In the genomic region with DNA sequence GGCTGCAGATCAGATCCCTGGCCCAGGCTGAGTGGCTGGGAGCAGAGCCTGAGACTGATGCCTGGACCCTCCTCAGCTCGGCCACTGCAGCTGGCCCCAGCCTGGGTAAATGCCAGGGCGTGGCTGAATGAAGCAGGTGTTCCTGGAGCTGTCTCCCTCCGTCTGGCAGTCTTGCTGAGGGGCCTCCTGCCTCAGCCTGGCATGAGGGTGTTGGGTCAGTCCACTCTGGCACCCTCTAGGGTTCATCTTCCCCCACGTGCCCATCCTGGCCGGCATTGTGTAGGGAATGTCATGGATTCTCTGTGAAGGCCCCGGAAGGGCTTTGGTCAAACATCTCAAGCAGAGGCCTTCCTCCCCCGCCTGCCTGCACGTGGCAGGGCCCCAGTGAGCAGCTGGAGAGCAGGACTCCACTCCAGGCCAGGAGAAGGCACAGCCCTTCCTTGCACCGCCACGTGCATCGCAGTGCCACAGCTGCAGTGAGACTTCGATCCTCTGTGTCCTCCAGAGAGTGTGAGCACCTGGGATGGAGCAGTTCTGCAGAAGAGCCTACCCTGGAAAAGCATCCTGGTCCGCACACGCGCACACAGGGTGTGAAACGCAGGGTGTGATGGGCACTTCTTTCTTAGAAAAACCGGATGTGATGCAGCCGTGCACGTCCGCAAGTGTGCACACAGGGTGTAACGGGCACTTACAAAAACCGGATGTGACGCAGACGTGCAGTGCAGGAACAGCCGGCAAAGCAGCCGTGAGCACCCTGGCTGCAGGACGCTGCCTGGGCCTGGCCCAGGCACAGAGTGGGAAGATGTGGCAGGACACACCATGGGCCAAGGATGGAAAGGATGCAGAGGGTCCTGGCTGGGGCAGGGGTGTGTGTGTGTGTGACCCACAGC, we compare ENCODE assay signal across 28 cellular contexts. TPM values are rescaled to one million over a fixed set of nuclear protein-coding genes. Genes with fewer than 3 reads are reported as not detected.
DNase-seq lines count a peak whose midpoint lies in the region; ATAC-seq and TF ChIP-seq lines count a peak whose summit lies in the region.
"Had no signal": no experiment of that assay in that cellular context is flagged by ENCODE, and none has a peak within 500 bp of the region (broad histone marks: within the 10 kb centered on the region; RNA-seq: fewer than 3 reads in every experiment).

No MANE protein-coding gene starts in this region.

- intact Hi-C loops in activated CD8-positive, alpha-beta T cell treated with anti-CD3 and anti-CD28 coated beads for 36 hours (cut with micrococcal nuclease), result no loop called here
- intact Hi-C loops in esophagus muscularis mucosa (cut with DNase I) (no loop called here), colonic mucosa (cut with DNase I) (no loop called here)

- H3K27ac ChIP-seq in esophagus muscularis mucosa (replicated peaks in 1 of 4) (no peak overlapping the region), colonic mucosa (no peak overlapping the region)
- H3K27ac ChIP-seq: cardiac muscle cell, dorsolateral prefrontal cortex, epithelial cell of prostate, prostate gland, skin epidermis had no signal

- H3K27me3 Mint-ChIP-seq in activated CD8-positive, alpha-beta T cell treated with anti-CD3 and anti-CD28 coated beads, Interleukin-2, amount 10 ng/mL, durations not matched to agents 7 days and 5 days (ENCODE audit: low read depth), result no peaks in the 10 kb centered on the region
- H3K27me3 Mint-ChIP-seq in activated CD8-positive, alpha-beta T cell treated with anti-CD3 and anti-CD28 coated beads for 36 hours, result no peaks in the 10 kb centered on the region
- H3K27me3 Mint-ChIP-seq in stimulated activated naive B cell treated with anti-CD40 and anti-IgM and Interleukin-4, amounts not matched to agents 10 μg/mL and 1 μg/mL and 100 μg/mL, for 72 hours, result peaks cover 22 to 47% of the 10 kb centered on the region in 2 donors

- H3K36me3 ChIP-seq in esophagus muscularis mucosa (no peaks in the 10 kb centered on the region), colonic mucosa (no peaks in the 10 kb centered on the region)
- H3K36me3 ChIP-seq: cardiac muscle cell, prostate gland had no signal

- no peak for TF ChIP-seq CTCF in activated CD8-positive, alpha-beta T cell treated with anti-CD3 and anti-CD28 coated beads for 36 hours (IDR thresholded peaks at IDR 0.05)
- TF ChIP-seq CTCF in esophagus muscularis mucosa (IDR thresholded peaks at IDR 0.05) (no peak), colonic mucosa (IDR thresholded peaks at IDR 0.05) (no peak), GM13976 (IDR thresholded peaks at IDR 0.05; ENCODE audit: borderline replicate concordance, control extremely low read depth, extremely low read depth, insufficient read depth, missing control alignments) (no peak)

- H3K9me3 Mint-ChIP-seq in activated CD8-positive, alpha-beta T cell treated with anti-CD3 and anti-CD28 coated beads, Interleukin-2, amount 10 ng/mL, durations not matched to agents 7 days and 5 days (ENCODE audit: insufficient read depth), result no peaks in the 10 kb centered on the region
- peaks cover 2% of the 10 kb centered on the region for H3K9me3 Mint-ChIP-seq in activated CD8-positive, alpha-beta T cell treated with anti-CD3 and anti-CD28 coated beads for 36 hours
- H3K9me3 Mint-ChIP-seq in stimulated activated naive B cell treated with anti-CD40 and anti-IgM and Interleukin-4, amounts not matched to agents 10 μg/mL and 1 μg/mL and 100 μg/mL, for 72 hours, result peaks cover 3 to 7% of the 10 kb centered on the region in 2 donors
- H3K9me3 Mint-ChIP-seq: activated T-helper 2 cell treated with anti-CD3 and anti-CD28 coated beads, Interferon-gamma antibody, Interleukin-2, Interleukin-4, amounts not matched to agents 10 μg/mL and 5 μg/mL and 100 μg/mL, durations not matched to agents 14 hours and 24 hours and 36 hours had no signal

- WGBS in esophagus muscularis mucosa, result 83% methylated on average over 20 of the region's 27 CpGs

- H3K27ac Mint-ChIP-seq in activated CD8-positive, alpha-beta T cell treated with anti-CD3 and anti-CD28 coated beads, Interleukin-2, amount 10 ng/mL, durations not matched to agents 7 days and 5 days, result no peak overlapping the region
- no peak overlapping the region for H3K27ac Mint-ChIP-seq in activated CD8-positive, alpha-beta T cell treated with anti-CD3 and anti-CD28 coated beads for 36 hours
- peak overlapping the region; percentile 28 for H3K27ac Mint-ChIP-seq in stimulated activated naive B cell treated with anti-CD40 and anti-IgM and Interleukin-4, amounts not matched to agents 10 μg/mL and 1 μg/mL and 100 μg/mL, for 72 hours
- H3K27ac Mint-ChIP-seq: activated B cell treated with CpG ODN at 0.5 μM for 24 hours; activated T-helper 2 cell treated with anti-CD3 and anti-CD28 coated beads, Interferon-gamma antibody, Interleukin-2, Interleukin-4, amounts not matched to agents 10 μg/mL and 5 μg/mL and 100 μg/mL, durations not matched to agents 14 hours and 24 hours and 36 hours; nephron progenitor cell had no signal

- peaks cover 0 to 39% (median 0%) of the 10 kb centered on the region in 4 donors for H3K27me3 ChIP-seq in esophagus muscularis mucosa
- H3K27me3 ChIP-seq in colonic mucosa, result no peaks in the 10 kb centered on the region
- H3K27me3 ChIP-seq: cardiac muscle cell had no signal

- no peak overlapping the region for H3K4me3 Mint-ChIP-seq in activated CD8-positive, alpha-beta T cell treated with anti-CD3 and anti-CD28 coated beads, Interleukin-2, amount 10 ng/mL, durations not matched to agents 7 days and 5 days
- no peak overlapping the region for H3K4me3 Mint-ChIP-seq in activated CD8-positive, alpha-beta T cell treated with anti-CD3 and anti-CD28 coated beads for 36 hours
- no peak overlapping the region for H3K4me3 Mint-ChIP-seq in stimulated activated naive B cell treated with anti-CD40 and anti-IgM and Interleukin-4, amounts not matched to agents 10 μg/mL and 1 μg/mL and 100 μg/mL, for 72 hours
- H3K4me3 Mint-ChIP-seq: activated B cell treated with CpG ODN at 0.5 μM for 24 hours, CD14-positive monocyte, nephron progenitor cell had no signal

- H3K4me1 ChIP-seq in esophagus muscularis mucosa (no peaks in the 10 kb centered on the region), colonic mucosa (no peaks in the 10 kb centered on the region)
- H3K4me1 ChIP-seq: prostate gland had no signal

- H3K9ac ChIP-seq in colonic mucosa (ENCODE audit: low read depth in 2 of 2, low read length in 2 of 2), result no peak overlapping the region

- DNase-seq in activated CD8-positive, alpha-beta T cell treated with anti-CD3 and anti-CD28 coated beads, Interleukin-2, amount 10 ng/mL, durations not matched to agents 7 days and 5 days, result peak; percentile 10
- DNase-seq in activated CD8-positive, alpha-beta T cell treated with anti-CD3 and anti-CD28 coated beads for 36 hours, result no peak
- DNase-seq in NCI-H748 (lab: John Stamatoyannopoulos, UW; ENCODE audit: unreplicated experiment) (peak; percentile 62), esophagus muscularis mucosa (ENCODE audit: extremely low spot score) (peak; percentile 64), colonic mucosa (no peak), G401 (ENCODE audit: low spot score) (no peak), GM13976 (ENCODE audit: low spot score) (no peak)
- no peak for DNase-seq in stimulated activated naive B cell treated with anti-CD40 and anti-IgM and Interleukin-4, amounts not matched to agents 10 μg/mL and 1 μg/mL and 100 μg/mL, for 72 hours
- DNase-seq: activated B cell treated with CpG ODN at 0.5 μM for 24 hours; DMS79; dorsolateral prefrontal cortex; kidney glomerular epithelial cell; NCI-H1930; NCI-H510A; nephron progenitor cell; OCI-M1; stimulated activated CD4-positive, alpha-beta T cell treated with anti-CD3 and anti-CD28 coated beads, Interleukin-4, amount 100 ng/mL, for 1 hour had no signal

- peaks cover 0 to 11% (median 5%) of the 10 kb centered on the region in 4 donors for H3K9me3 ChIP-seq in esophagus muscularis mucosa
- H3K9me3 ChIP-seq in colonic mucosa, result no peaks in the 10 kb centered on the region
- H3K9me3 ChIP-seq: prostate gland had no signal

- H3K4me3 ChIP-seq in esophagus muscularis mucosa (no peak overlapping the region), colonic mucosa (no peak overlapping the region)
- H3K4me3 ChIP-seq: cardiac muscle cell, dorsolateral prefrontal cortex, prostate gland, skin epidermis had no signal

- CTCF ChIA-PET in activated CD8-positive, alpha-beta T cell treated with anti-CD3 and anti-CD28 coated beads, Interleukin-2, amount 10 ng/mL, durations not matched to agents 7 days and 5 days (lab: Charles Lee), result no interaction called here
- CTCF ChIA-PET in activated CD8-positive, alpha-beta T cell treated with anti-CD3 and anti-CD28 coated beads for 36 hours (lab: Charles Lee), result no interaction called here

- POLR2A ChIA-PET in activated CD8-positive, alpha-beta T cell treated with anti-CD3 and anti-CD28 coated beads, Interleukin-2, amount 10 ng/mL, durations not matched to agents 7 days and 5 days (lab: Charles Lee), result no interaction called here
- POLR2A ChIA-PET in activated CD8-positive, alpha-beta T cell treated with anti-CD3 and anti-CD28 coated beads for 36 hours (lab: Charles Lee), result interaction anchor here (1.0 kb wide), 1 partner anchor 12 kb away, joined by 4 read pairs; no protein-coding TSS in a partner anchor

- H3K4me1 Mint-ChIP-seq in activated CD8-positive, alpha-beta T cell treated with anti-CD3 and anti-CD28 coated beads, Interleukin-2, amount 10 ng/mL, durations not matched to agents 7 days and 5 days (ENCODE audit: low read depth), result peaks cover 12% of the 10 kb centered on the region
- H3K4me1 Mint-ChIP-seq in activated CD8-positive, alpha-beta T cell treated with anti-CD3 and anti-CD28 coated beads for 36 hours (ENCODE audit: low read depth), result peaks cover 14% of the 10 kb centered on the region
- H3K4me1 Mint-ChIP-seq in stimulated activated naive B cell treated with anti-CD40 and anti-IgM and Interleukin-4, amounts not matched to agents 10 μg/mL and 1 μg/mL and 100 μg/mL, for 72 hours, result peaks cover 8 to 22% of the 10 kb centered on the region in 2 donors
- H3K4me1 Mint-ChIP-seq: nephron progenitor cell had no signal

- in situ Hi-C loops in G401 (cut with HindIII; ENCODE audit: low sequenced_read_pairs), result no loop called here
- in situ Hi-C loops in GM13976 (cut with MboI; ENCODE audit: low sequenced_read_pairs, unreplicated experiment), result no loop called here

- peaks cover under 1% of the 10 kb centered on the region for H3K36me3 Mint-ChIP-seq in activated CD8-positive, alpha-beta T cell treated with anti-CD3 and anti-CD28 coated beads, Interleukin-2, amount 10 ng/mL, durations not matched to agents 7 days and 5 days (ENCODE audit: low read depth)
- no peaks in the 10 kb centered on the region for H3K36me3 Mint-ChIP-seq in activated CD8-positive, alpha-beta T cell treated with anti-CD3 and anti-CD28 coated beads for 36 hours (ENCODE audit: low read depth)
- H3K36me3 Mint-ChIP-seq in stimulated activated naive B cell treated with anti-CD40 and anti-IgM and Interleukin-4, amounts not matched to agents 10 μg/mL and 1 μg/mL and 100 μg/mL, for 72 hours, result peaks cover 0 to 4% of the 10 kb centered on the region in 2 donors
- H3K36me3 Mint-ChIP-seq: CD14-positive monocyte had no signal

- TF ChIP-seq POLR2A in esophagus muscularis mucosa (IDR thresholded peaks at IDR 0.05; ENCODE audit: low read depth), result no peak

- no peak for TF ChIP-seq EP300 in esophagus muscularis mucosa (IDR thresholded peaks at IDR 0.05)

- no peak for ATAC-seq in activated CD8-positive, alpha-beta T cell treated with anti-CD3 and anti-CD28 coated beads, Interleukin-2, amount 10 ng/mL, durations not matched to agents 7 days and 5 days
- no peak for ATAC-seq in activated CD8-positive, alpha-beta T cell treated with anti-CD3 and anti-CD28 coated beads for 36 hours
- ATAC-seq in stimulated activated naive B cell treated with anti-CD40 and anti-IgM and Interleukin-4, amounts not matched to agents 10 μg/mL and 1 μg/mL and 100 μg/mL, for 72 hours (replicated peaks), result no peak

RNA-seq across cellular contexts. Expression of gene KRTAP10-4, which starts 4.6 kb away (rescaled TPM):
- not detected for total RNA-seq in activated CD8-positive, alpha-beta T cell treated with anti-CD3 and anti-CD28 coated beads, Interleukin-2, amount 10 ng/mL, durations not matched to agents 7 days and 5 days
- total RNA-seq in activated CD8-positive, alpha-beta T cell treated with anti-CD3 and anti-CD28 coated beads for 36 hours, result not detected
- not detected for total RNA-seq in esophagus muscularis mucosa
- total RNA-seq in colonic mucosa, result not detected
- not detected in 2 replicates for total RNA-seq in G401 (2014; rRNA removed; shearing (Covaris generic))
- total RNA-seq: activated B cell treated with CpG ODN at 0.5 μM for 24 hours; activated CD8-positive, alpha-beta memory T cell treated with anti-CD3 and anti-CD28 coated beads for 36 hours; activated T-helper 2 cell treated with anti-CD3 and anti-CD28 coated beads, Interferon-gamma antibody, Interleukin-2, Interleukin-4, amounts not matched to agents 10 μg/mL and 5 μg/mL and 100 μg/mL, durations not matched to agents 14 hours and 24 hours and 36 hours; cardiac muscle cell; dorsolateral prefrontal cortex; frontal cortex; mesenteric fat pad; prostate gland; SK-MEL-5; subcutaneous adipose tissue had no signal

RNA-seq across cellular contexts. Expression of gene KRTAP10-3, which starts 10.3 kb away (rescaled TPM):
- not detected for total RNA-seq in activated CD8-positive, alpha-beta T cell treated with anti-CD3 and anti-CD28 coated beads, Interleukin-2, amount 10 ng/mL, durations not matched to agents 7 days and 5 days
- total RNA-seq in activated CD8-positive, alpha-beta T cell treated with anti-CD3 and anti-CD28 coated beads for 36 hours, result not detected
- total RNA-seq in esophagus muscularis mucosa, result not detected
- not detected for total RNA-seq in colonic mucosa
- not detected in 2 replicates for total RNA-seq in G401 (2014; rRNA removed; shearing (Covaris generic))
- total RNA-seq: activated B cell treated with CpG ODN at 0.5 μM for 24 hours; activated CD8-positive, alpha-beta memory T cell treated with anti-CD3 and anti-CD28 coated beads for 36 hours; activated T-helper 2 cell treated with anti-CD3 and anti-CD28 coated beads, Interferon-gamma antibody, Interleukin-2, Interleukin-4, amounts not matched to agents 10 μg/mL and 5 μg/mL and 100 μg/mL, durations not matched to agents 14 hours and 24 hours and 36 hours; cardiac muscle cell; frontal cortex; mesenteric fat pad; prostate gland; SK-MEL-5; subcutaneous adipose tissue had no signal

RNA-seq across cellular contexts. Expression of gene KRTAP10-5, which starts 11.5 kb away (rescaled TPM):
- not detected for total RNA-seq in activated CD8-positive, alpha-beta T cell treated with anti-CD3 and anti-CD28 coated beads, Interleukin-2, amount 10 ng/mL, durations not matched to agents 7 days and 5 days
- not detected for total RNA-seq in activated CD8-positive, alpha-beta T cell treated with anti-CD3 and anti-CD28 coated beads for 36 hours
- total RNA-seq in esophagus muscularis mucosa (not detected), colonic mucosa (not detected)
- total RNA-seq in G401 (2014; rRNA removed; shearing (Covaris generic)), result not detected in 2 replicates
- total RNA-seq: activated B cell treated with CpG ODN at 0.5 μM for 24 hours; activated CD8-positive, alpha-beta memory T cell treated with anti-CD3 and anti-CD28 coated beads for 36 hours; activated T-helper 2 cell treated with anti-CD3 and anti-CD28 coated beads, Interferon-gamma antibody, Interleukin-2, Interleukin-4, amounts not matched to agents 10 μg/mL and 5 μg/mL and 100 μg/mL, durations not matched to agents 14 hours and 24 hours and 36 hours; cardiac muscle cell; dorsolateral prefrontal cortex; frontal cortex; mesenteric fat pad; prostate gland; SK-MEL-5; subcutaneous adipose tissue had no signal

RNA-seq across cellular contexts. Expression of gene KRTAP10-2, which starts 17.6 kb away (rescaled TPM):
- not detected for total RNA-seq in activated CD8-positive, alpha-beta T cell treated with anti-CD3 and anti-CD28 coated beads, Interleukin-2, amount 10 ng/mL, durations not matched to agents 7 days and 5 days
- not detected for total RNA-seq in activated CD8-positive, alpha-beta T cell treated with anti-CD3 and anti-CD28 coated beads for 36 hours
- total RNA-seq in esophagus muscularis mucosa (not detected), colonic mucosa (not detected)
- total RNA-seq in G401 (2014; rRNA removed; shearing (Covaris generic)), result not detected in 2 replicates
- total RNA-seq: activated B cell treated with CpG ODN at 0.5 μM for 24 hours; activated CD8-positive, alpha-beta memory T cell treated with anti-CD3 and anti-CD28 coated beads for 36 hours; activated T-helper 2 cell treated with anti-CD3 and anti-CD28 coated beads, Interferon-gamma antibody, Interleukin-2, Interleukin-4, amounts not matched to agents 10 μg/mL and 5 μg/mL and 100 μg/mL, durations not matched to agents 14 hours and 24 hours and 36 hours; cardiac muscle cell; frontal cortex; mesenteric fat pad; prostate gland; SK-MEL-5; subcutaneous adipose tissue had no signal

RNA-seq across cellular contexts. Expression of gene KRTAP10-6, which starts 23.4 kb away (rescaled TPM):
- total RNA-seq in activated CD8-positive, alpha-beta T cell treated with anti-CD3 and anti-CD28 coated beads, Interleukin-2, amount 10 ng/mL, durations not matched to agents 7 days and 5 days, result not detected
- not detected for total RNA-seq in activated CD8-positive, alpha-beta T cell treated with anti-CD3 and anti-CD28 coated beads for 36 hours
- total RNA-seq in esophagus muscularis mucosa (not detected), colonic mucosa (not detected)
- total RNA-seq in G401 (2014; rRNA removed; shearing (Covaris generic)), result not detected in 2 replicates
- total RNA-seq: activated B cell treated with CpG ODN at 0.5 μM for 24 hours; activated CD8-positive, alpha-beta memory T cell treated with anti-CD3 and anti-CD28 coated beads for 36 hours; activated T-helper 2 cell treated with anti-CD3 and anti-CD28 coated beads, Interferon-gamma antibody, Interleukin-2, Interleukin-4, amounts not matched to agents 10 μg/mL and 5 μg/mL and 100 μg/mL, durations not matched to agents 14 hours and 24 hours and 36 hours; cardiac muscle cell; dorsolateral prefrontal cortex; frontal cortex; mesenteric fat pad; prostate gland; SK-MEL-5; subcutaneous adipose tissue had no signal

Comparison
In these comparisons a context has a peak if more than half of its experiments do, and no peak if none do; other contexts are left out.
1. DNase-seq: peak in activated CD8-positive, alpha-beta T cell treated with anti-CD3 and anti-CD28 coated beads, Interleukin-2, amount 10 ng/mL, durations not matched to agents 7 days and 5 days (single experiment), NCI-H748 (single experiment) and esophagus muscularis mucosa (single experiment); none in activated CD8-positive, alpha-beta T cell treated with anti-CD3 and anti-CD28 coated beads for 36 hours (single experiment), stimulated activated naive B cell treated with anti-CD40 and anti-IgM and Interleukin-4, amounts not matched to agents 10 μg/mL and 1 μg/mL and 100 μg/mL, for 72 hours (single experiment), colonic mucosa (single experiment), G401 (single experiment) and GM13976 (single experiment).